8 cellular contexts compared by ENCODE assay signal in the genomic region with DNA sequence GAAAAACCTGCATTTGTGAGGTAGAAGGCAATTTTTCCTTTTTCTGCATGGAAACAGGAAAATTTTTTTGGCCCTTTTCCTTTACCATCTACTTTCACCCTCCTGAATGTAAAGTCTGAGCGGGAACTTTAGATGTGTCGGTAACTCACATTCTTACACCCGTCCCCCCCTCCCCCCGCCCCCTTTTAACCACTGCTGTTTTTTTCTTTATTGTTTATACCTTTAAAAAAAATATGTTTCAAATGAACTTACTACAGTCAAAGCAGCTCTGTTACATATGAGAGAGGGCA. TPM values are rescaled to one million over a fixed set of nuclear protein-coding genes. Genes with fewer than 3 reads are reported as not detected.
A peak's percentile ranks its signal among the peaks of the same experiment; 100 is the strongest.
DNase-seq lines count a peak whose midpoint lies in the region; ATAC-seq and TF ChIP-seq lines count a peak whose summit lies in the region.

No MANE protein-coding gene starts in this region.

- no peak for TF ChIP-seq POLR2A in GM18505 (IDR thresholded peaks at IDR 0.05; ENCODE audit: borderline replicate concordance, extremely low read depth, insufficient read depth, insufficient read length)

- no peaks in the 10 kb centered on the region for H3K36me3 ChIP-seq in left lung
- H3K36me3 ChIP-seq in thymus (ENCODE audit: control insufficient read depth, insufficient read depth): no peaks in the 10 kb centered on the region

- WGBS in thymus: 1% methylated on average over 4 of the region's 4 CpGs

- peaks cover 56% of the 10 kb centered on the region for H3K4me1 Mint-ChIP-seq in activated CD8-positive, alpha-beta memory T cell treated with anti-CD3 and anti-CD28 coated beads, Interleukin-2, amount 10 ng/mL, durations not matched to agents 7 days and 5 days
- H3K4me1 Mint-ChIP-seq in activated T-helper 2 cell treated with anti-CD3 and anti-CD28 coated beads, Interferon-gamma antibody, Interleukin-2, Interleukin-4, amounts not matched to agents 10 μg/mL and 5 μg/mL and 100 μg/mL, durations not matched to agents 14 hours and 24 hours and 36 hours (ENCODE audit: low read depth): peaks cover 52% of the 10 kb centered on the region

- peaks cover 2% of the 10 kb centered on the region for H3K36me3 Mint-ChIP-seq in activated CD8-positive, alpha-beta memory T cell treated with anti-CD3 and anti-CD28 coated beads, Interleukin-2, amount 10 ng/mL, durations not matched to agents 7 days and 5 days
- no peaks in the 10 kb centered on the region for H3K36me3 Mint-ChIP-seq in activated T-helper 2 cell treated with anti-CD3 and anti-CD28 coated beads, Interferon-gamma antibody, Interleukin-2, Interleukin-4, amounts not matched to agents 10 μg/mL and 5 μg/mL and 100 μg/mL, durations not matched to agents 14 hours and 24 hours and 36 hours (ENCODE audit: low read depth)

- no peak for ATAC-seq in activated CD8-positive, alpha-beta memory T cell treated with anti-CD3 and anti-CD28 coated beads, Interleukin-2, amount 10 ng/mL, durations not matched to agents 7 days and 5 days
- ATAC-seq in left lung (no peak), GM18505 (IDR thresholded peaks at IDR 0.05; ENCODE audit: unreplicated experiment) (no peak)

- DNase-seq in activated CD8-positive, alpha-beta memory T cell treated with anti-CD3 and anti-CD28 coated beads, Interleukin-2, amount 10 ng/mL, durations not matched to agents 7 days and 5 days: no peak
- DNase-seq in activated CD8-positive, alpha-beta memory T cell treated with anti-CD3 and anti-CD28 coated beads, Interleukin-2, amount 50 U/mL, for 48 hours: no peak
- no peak for DNase-seq in activated T-helper 2 cell treated with anti-CD3 and anti-CD28 coated beads, Interferon-gamma antibody, Interleukin-2, Interleukin-4, amounts not matched to agents 10 μg/mL and 5 μg/mL and 100 μg/mL, durations not matched to agents 14 hours and 24 hours and 36 hours (ENCODE audit: low spot score)
- DNase-seq in left lung: no peak
- DNase-seq in stimulated activated CD4-positive, alpha-beta T cell treated with anti-CD3 and anti-CD28 coated beads, Interleukin-1b, Interleukin-23, amount 100 ng/mL, for 48 hours: no peak
- no peak for DNase-seq in cortex of kidney (lab: John Stamatoyannopoulos, UW)

- H3K4me3 Mint-ChIP-seq in activated CD8-positive, alpha-beta memory T cell treated with anti-CD3 and anti-CD28 coated beads, Interleukin-2, amount 10 ng/mL, durations not matched to agents 7 days and 5 days: peak overlapping the region; percentile 4
- H3K4me3 Mint-ChIP-seq in activated T-helper 2 cell treated with anti-CD3 and anti-CD28 coated beads, Interferon-gamma antibody, Interleukin-2, Interleukin-4, amounts not matched to agents 10 μg/mL and 5 μg/mL and 100 μg/mL, durations not matched to agents 14 hours and 24 hours and 36 hours (ENCODE audit: low read depth): peak overlapping the region; percentile 72

- H3K4me1 ChIP-seq in left lung: peaks cover 34 to 71% of the 10 kb centered on the region in 2 donors
- H3K4me1 ChIP-seq in thymus (ENCODE audit: control insufficient read depth, insufficient read depth, low read length): peaks cover 26% of the 10 kb centered on the region

- CTCF ChIA-PET in activated CD8-positive, alpha-beta memory T cell treated with anti-CD3 and anti-CD28 coated beads, Interleukin-2, amount 10 ng/mL, durations not matched to agents 7 days and 5 days (lab: Charles Lee): interaction anchor here (1.0 to 5.7 kb wide), 2 partner anchors 181 to 354 kb away, joined by 3 to 38 read pairs; no protein-coding TSS in a partner anchor

- H3K27me3 ChIP-seq in left lung: peaks cover 0 to 97% of the 10 kb centered on the region in 2 donors
- H3K27me3 ChIP-seq in thymus (ENCODE audit: control insufficient read depth, insufficient read depth): peaks cover 69% of the 10 kb centered on the region

- no peak overlapping the region for H3K27ac Mint-ChIP-seq in activated CD8-positive, alpha-beta memory T cell treated with anti-CD3 and anti-CD28 coated beads, Interleukin-2, amount 10 ng/mL, durations not matched to agents 7 days and 5 days
- H3K27ac Mint-ChIP-seq in activated T-helper 2 cell treated with anti-CD3 and anti-CD28 coated beads, Interferon-gamma antibody, Interleukin-2, Interleukin-4, amounts not matched to agents 10 μg/mL and 5 μg/mL and 100 μg/mL, durations not matched to agents 14 hours and 24 hours and 36 hours: no peak overlapping the region

- peak overlapping the region; percentile 90 to 93 for H3K27ac ChIP-seq in left lung
- H3K27ac ChIP-seq in thymus (ENCODE audit: low read depth): no peak overlapping the region

- peaks cover 83% of the 10 kb centered on the region for H3K27me3 Mint-ChIP-seq in activated CD8-positive, alpha-beta memory T cell treated with anti-CD3 and anti-CD28 coated beads, Interleukin-2, amount 10 ng/mL, durations not matched to agents 7 days and 5 days
- peaks cover 75% of the 10 kb centered on the region for H3K27me3 Mint-ChIP-seq in activated T-helper 2 cell treated with anti-CD3 and anti-CD28 coated beads, Interferon-gamma antibody, Interleukin-2, Interleukin-4, amounts not matched to agents 10 μg/mL and 5 μg/mL and 100 μg/mL, durations not matched to agents 14 hours and 24 hours and 36 hours (ENCODE audit: low read depth)

- intact Hi-C loops in activated T-helper 2 cell treated with anti-CD3 and anti-CD28 coated beads, Interferon-gamma antibody, Interleukin-2, Interleukin-4, amounts not matched to agents 10 μg/mL and 5 μg/mL and 100 μg/mL, durations not matched to agents 14 hours and 24 hours and 36 hours (cut with micrococcal nuclease): loop anchor here (2.0 to 10.0 kb wide), 10 partner anchors 65 to 541 kb away; a partner anchor contains a TSS
- intact Hi-C loops in left lung (cut with DNase I): loop anchor here in 1 of 2 donors (5.0 to 10.0 kb wide), 5 partner anchors 51 to 353 kb away; no protein-coding TSS in a partner anchor

- TF ChIP-seq CTCF in left lung (IDR thresholded peaks at IDR 0.05): no peak

- no peaks in the 10 kb centered on the region for H3K9me3 ChIP-seq in left lung
- peaks cover 3% of the 10 kb centered on the region for H3K9me3 ChIP-seq in thymus (ENCODE audit: control insufficient read depth)

- peak overlapping the region; percentile 43 to 65 for H3K4me3 ChIP-seq in left lung
- H3K4me3 ChIP-seq in thymus (ENCODE audit: low read length): peak overlapping the region; percentile 44

- no peaks in the 10 kb centered on the region for H3K9me3 Mint-ChIP-seq in activated CD8-positive, alpha-beta memory T cell treated with anti-CD3 and anti-CD28 coated beads, Interleukin-2, amount 10 ng/mL, durations not matched to agents 7 days and 5 days (ENCODE audit: low read depth)
- H3K9me3 Mint-ChIP-seq in activated T-helper 2 cell treated with anti-CD3 and anti-CD28 coated beads, Interferon-gamma antibody, Interleukin-2, Interleukin-4, amounts not matched to agents 10 μg/mL and 5 μg/mL and 100 μg/mL, durations not matched to agents 14 hours and 24 hours and 36 hours: no peaks in the 10 kb centered on the region

RNA-seq across cellular contexts. Expression of a gene that starts 0.5 kb away (rescaled TPM):
- total RNA-seq in activated CD8-positive, alpha-beta memory T cell treated with anti-CD3 and anti-CD28 coated beads, Interleukin-2, amount 10 ng/mL, durations not matched to agents 7 days and 5 days: under 1 TPM; 0.28 to 0.35 TPM
- total RNA-seq in activated T-helper 2 cell treated with anti-CD3 and anti-CD28 coated beads, Interferon-gamma antibody, Interleukin-2, Interleukin-4, amounts not matched to agents 10 μg/mL and 5 μg/mL and 100 μg/mL, durations not matched to agents 14 hours and 24 hours and 36 hours: 0.37 and 0.53 TPM in 2 replicates
- 10 to 100 TPM; 18.1 to 21.8 TPM for total RNA-seq in left lung
- 13.3 TPM for polyA plus RNA-seq in thymus

Comparison
In these comparisons a context has a peak if more than half of its experiments do, and no peak if none do; other contexts are left out.
1. RNA of a gene that starts 0.5 kb away (total RNA-seq): 18.1 to 21.8 TPM in left lung; 0.37 to 0.53 TPM in activated T-helper 2 cell treated with anti-CD3 and anti-CD28 coated beads, Interferon-gamma antibody, Interleukin-2, Interleukin-4, amounts not matched to agents 10 μg/mL and 5 μg/mL and 100 μg/mL, durations not matched to agents 14 hours and 24 hours and 36 hours and 0.28 to 0.35 TPM in activated CD8-positive, alpha-beta memory T cell treated with anti-CD3 and anti-CD28 coated beads, Interleukin-2, amount 10 ng/mL, durations not matched to agents 7 days and 5 days; every median in the first group is over 10 times any median in the second.